ENCODE assay signal across 8 cellular contexts in genomic region chr5:112930082-112930344, GRCh38. TPM values are rescaled to one million over a fixed set of nuclear protein-coding genes. Genes with fewer than 3 reads are reported as not detected.
DNase-seq lines count a peak whose midpoint lies in the region; ATAC-seq and TF ChIP-seq lines count a peak whose summit lies in the region.

No MANE protein-coding gene starts in this region.

- H3K23ac ChIP-seq in mesenchymal stem cell (ENCODE audit: low read length in 2 of 2) = no peak overlapping the region

- H3K27me3 Mint-ChIP-seq in WTC11 (ENCODE audit: low read depth) = no peaks in the 10 kb centered on the region

- ATAC-seq in GM18909 (IDR thresholded peaks at IDR 0.05; ENCODE audit: poor library complexity, unreplicated experiment) = peak; percentile 46
- peak; percentile 49 for ATAC-seq in HG03095 (IDR thresholded peaks at IDR 0.05; ENCODE audit: unreplicated experiment)
- ATAC-seq in WTC11 = no peak

- H3K4me3 ChIP-seq in SU-DHL-6 (ENCODE audit: insufficient read depth, low read length, poor library complexity, severe bottlenecking) = no peak overlapping the region
- no peak overlapping the region for H3K4me3 ChIP-seq in mesenchymal stem cell (ENCODE audit: insufficient read depth in 1 of 2, low read depth in 1 of 2, low read length in 2 of 2)

- H3K4me1 ChIP-seq in mesenchymal stem cell (ENCODE audit: control insufficient read depth, insufficient read depth, low read depth, low read length) = no peaks in the 10 kb centered on the region

- no peak overlapping the region for H3K18ac ChIP-seq in mesenchymal stem cell (ENCODE audit: low read depth in 1 of 2, low read length in 2 of 2)

- H3K9me3 ChIP-seq in SU-DHL-6 (ENCODE audit: insufficient read depth, low read length) = no peaks in the 10 kb centered on the region
- H3K9me3 ChIP-seq in mesenchymal stem cell (ENCODE audit: control insufficient read depth, low read length) = no peaks in the 10 kb centered on the region

- no peaks in the 10 kb centered on the region for H3K36me3 ChIP-seq in SU-DHL-6 (ENCODE audit: low read length)
- H3K36me3 ChIP-seq in mesenchymal stem cell (ENCODE audit: control insufficient read depth in 1 of 2, insufficient read depth in 2 of 2, low read depth in 1 of 2, low read length in 2 of 2) = no peaks in the 10 kb centered on the region

- H3K9ac ChIP-seq in SU-DHL-6 (ENCODE audit: low read length) (peak overlapping the region; percentile 57), mesenchymal stem cell (ENCODE audit: low read length) (no peak overlapping the region)

- no peak overlapping the region for H3K27ac Mint-ChIP-seq in WTC11

- H3F3A ChIP-seq in SU-DHL-6 (ENCODE audit: insufficient read depth) = peaks cover 65% of the 10 kb centered on the region

- no peak overlapping the region for H2AK5ac ChIP-seq in mesenchymal stem cell (ENCODE audit: low read length, severe bottlenecking)

- no peak overlapping the region for H2AFZ ChIP-seq in SU-DHL-6 (ENCODE audit: low read depth, low read length, severe bottlenecking)
- no peak overlapping the region for H2AFZ ChIP-seq in mesenchymal stem cell (ENCODE audit: low read depth, low read length)

- no peaks in the 10 kb centered on the region for H3K9me2 ChIP-seq in SU-DHL-6 (replicated peaks; ENCODE audit: insufficient read depth, low read length)

- no peak overlapping the region for H2BK120ac ChIP-seq in mesenchymal stem cell (ENCODE audit: low read depth, low read length)

- H3K27ac ChIP-seq in SU-DHL-6 (ENCODE audit: low read depth, low read length) (peak overlapping the region; percentile 93), mesenchymal stem cell (ENCODE audit: low read length, poor library complexity, severe bottlenecking) (no peak overlapping the region)

- H4K20me1 ChIP-seq in SU-DHL-6 (ENCODE audit: low read depth, low read length) = no peaks in the 10 kb centered on the region

- peaks cover 2% of the 10 kb centered on the region; the same call in 1 of the 2 replicates for H3K4me1 Mint-ChIP-seq in WTC11

- no peak overlapping the region for H2BK15ac ChIP-seq in mesenchymal stem cell (ENCODE audit: low read depth, poor library complexity, severe bottlenecking)

- CTCF ChIA-PET in WTC11 (lab: Charles Lee) = no interaction called here

- H3K4me3 Mint-ChIP-seq in WTC11 = no peak overlapping the region

- no peak overlapping the region for H4K91ac ChIP-seq in mesenchymal stem cell (ENCODE audit: low read length)

- H4K8ac ChIP-seq in mesenchymal stem cell (ENCODE audit: low read length) = no peak overlapping the region

- no peaks in the 10 kb centered on the region for H3K79me1 ChIP-seq in mesenchymal stem cell (replicated peaks; ENCODE audit: low read length, poor library complexity, severe bottlenecking)

- 100% methylated on average over 1 of the region's 1 CpG for WGBS in mesenchymal stem cell

- POLR2A ChIA-PET in WTC11 (lab: Charles Lee) = no interaction called here

- H3K27me3 ChIP-seq in SU-DHL-6 (ENCODE audit: low read length) = no peaks in the 10 kb centered on the region
- no peaks in the 10 kb centered on the region for H3K27me3 ChIP-seq in mesenchymal stem cell (ENCODE audit: control insufficient read depth in 1 of 2, insufficient read depth in 1 of 2, low read length in 2 of 2)

- H3K79me2 ChIP-seq in SU-DHL-6 (ENCODE audit: insufficient read depth, low read length) = no peaks in the 10 kb centered on the region

- H2BK5ac ChIP-seq in mesenchymal stem cell (ENCODE audit: low read depth, low read length, poor library complexity, severe bottlenecking) = no peak overlapping the region

- H3K14ac ChIP-seq in mesenchymal stem cell (ENCODE audit: low read length in 2 of 2) = no peak overlapping the region

- peak; percentile 73 to 85 for DNase-seq in AML-193 (lab: John Stamatoyannopoulos, UW)
- no peak for DNase-seq in DMS 273 treated with DMSO at 0.1 percent for 48 hours (lab: John Stamatoyannopoulos, UW)
- no peak for DNase-seq in mesenchymal stem cell
- DNase-seq in NCI-H526 (lab: John Stamatoyannopoulos, UW) = no peak
- DNase-seq in WTC11 (ENCODE audit: low spot score) = no peak

- H2BK12ac ChIP-seq in mesenchymal stem cell (ENCODE audit: low read length in 2 of 2) = no peak overlapping the region

- 0 out of 2 replicates have a peak, but pooled peaks cover 8% of the 10 kb centered on the region for H3K36me3 Mint-ChIP-seq in WTC11

- peak overlapping the region; percentile 60 for H3K4me2 ChIP-seq in SU-DHL-6 (ENCODE audit: low read depth, low read length, poor library complexity, severe bottlenecking)
- H3K4me2 ChIP-seq in mesenchymal stem cell (ENCODE audit: low read length, poor library complexity, severe bottlenecking) = no peak overlapping the region

- no peak overlapping the region for H3K4ac ChIP-seq in mesenchymal stem cell (ENCODE audit: low read depth in 1 of 2, low read length in 2 of 2)

- TF ChIP-seq CTCF in SU-DHL-6 (IDR thresholded peaks at IDR 0.05; ENCODE audit: insufficient read depth, low read length, poor library complexity, severe bottlenecking) (no peak), WTC11 (IDR thresholded peaks at IDR 0.05) (no peak)

- no peaks in the 10 kb centered on the region for H3K9me3 Mint-ChIP-seq in WTC11

TF ChIP-seq in WTC11, 78 proteins besides CTCF, POLR2A, EP300 and RAD21 (continues in another document):
- no peak for TF ChIP-seq NFATC4 (CRISPR knock-in tag; IDR thresholded peaks at IDR 0.05)
- TF ChIP-seq OVOL2 (CRISPR knock-in tag; IDR thresholded peaks at IDR 0.05; ENCODE audit: borderline replicate concordance) = no peak
- no peak for TF ChIP-seq IRF2 (CRISPR knock-in tag; IDR thresholded peaks at IDR 0.05; ENCODE audit: borderline replicate concordance, low read depth)
- no peak for TF ChIP-seq RORB (CRISPR knock-in tag; IDR thresholded peaks at IDR 0.05)
- no peak for TF ChIP-seq ERG (CRISPR knock-in tag; IDR thresholded peaks at IDR 0.05)
- TF ChIP-seq GTF2I (CRISPR knock-in tag; conservative IDR thresholded peaks at IDR 0.05) = no peak
- no peak for TF ChIP-seq ZMAT4 (CRISPR knock-in tag; IDR thresholded peaks at IDR 0.05)
- TF ChIP-seq CBFB (CRISPR knock-in tag; IDR thresholded peaks at IDR 0.05; ENCODE audit: low read depth) = no peak
- TF ChIP-seq MYBL2 (CRISPR knock-in tag; IDR thresholded peaks at IDR 0.05) = no peak
- no peak for TF ChIP-seq AFF4 (CRISPR knock-in tag; IDR thresholded peaks at IDR 0.05; ENCODE audit: borderline replicate concordance)
- TF ChIP-seq JAZF1 (CRISPR knock-in tag; IDR thresholded peaks at IDR 0.05) = no peak
- TF ChIP-seq ATF3 (CRISPR knock-in tag; conservative IDR thresholded peaks at IDR 0.05) = no peak
- TF ChIP-seq FOXP1 (CRISPR knock-in tag; IDR thresholded peaks at IDR 0.05; ENCODE audit: borderline replicate concordance) = no peak
- no peak for TF ChIP-seq SMAD4 (CRISPR knock-in tag; IDR thresholded peaks at IDR 0.05)

RNA-seq across cellular contexts. Expression of gene REEP5, which starts 8.0 kb away (rescaled TPM):
- polyA plus RNA-seq in mesenchymal stem cell (2013, experiment 1 of 2) = 80.8 TPM
- polyA plus RNA-seq in mesenchymal stem cell (2013, experiment 2 of 2) = 89.2 TPM
- 49.6 to 54.3 TPM (median 53.0 TPM) in 3 replicates for total RNA-seq in WTC11 (2021)

RNA-seq across cellular contexts. Expression of gene DCP2, which starts 46.6 kb away (rescaled TPM):
- polyA plus RNA-seq in mesenchymal stem cell (2013, experiment 1 of 2) = 10.1 TPM
- polyA plus RNA-seq in mesenchymal stem cell (2013, experiment 2 of 2) = 11.1 TPM
- total RNA-seq in WTC11 (2021) = 186 to 207 TPM (median 191 TPM) in 3 replicates

Comparison
In these comparisons a context has a peak if more than half of its experiments do, and no peak if none do; other contexts are left out.
1. DNase-seq: peak in AML-193 (2 of 2); none in DMS 273 treated with DMSO at 0.1 percent for 48 hours (single experiment), mesenchymal stem cell (single experiment), NCI-H526 (0 of 2) and WTC11 (single experiment).